8 cellular contexts compared by ENCODE assay signal in the genomic region with DNA sequence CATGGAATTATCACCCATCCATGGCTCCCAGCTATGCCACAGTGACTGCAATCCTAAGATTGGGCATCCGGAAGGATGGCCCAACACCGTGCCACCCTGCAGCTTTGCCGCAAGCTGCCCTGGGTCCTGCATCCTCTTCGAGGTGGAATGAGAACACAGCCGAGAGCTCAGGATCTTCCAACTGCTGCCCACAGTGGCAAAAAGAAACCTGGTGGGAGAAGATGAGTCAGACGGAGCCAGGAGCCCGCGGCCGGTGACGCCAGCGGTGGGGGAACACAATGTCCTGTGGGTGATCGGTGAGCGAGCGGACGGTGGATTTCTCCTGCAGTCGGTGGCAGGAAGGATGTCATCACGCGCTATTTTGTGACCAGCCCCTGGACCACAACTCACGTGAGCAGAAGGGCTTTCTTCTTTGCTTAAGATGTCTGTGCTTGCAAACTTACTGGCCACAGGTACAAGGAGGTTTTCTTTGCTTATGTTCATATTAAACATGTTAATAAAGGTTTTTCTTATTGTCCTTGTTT.
A peak's percentile ranks its signal among the peaks of the same experiment; 100 is the strongest.
DNase-seq lines count a peak whose midpoint lies in the region; ATAC-seq lines count a peak whose summit lies in the region.

No MANE protein-coding gene starts in this region.

- ATAC-seq in HG03565 (IDR thresholded peaks at IDR 0.05; ENCODE audit: unreplicated experiment), result peak; percentile 24

- DNase-seq in DMS79 treated with DMSO at 0.1 percent for 48 hours (lab: John Stamatoyannopoulos, UW) (peak; percentile 49), T-helper 2 cell (peak; percentile 51 to 95 (median 76)), amniotic stem cell (lab: John Stamatoyannopoulos, UW) (peak; percentile 45), kidney glomerular epithelial cell (lab: John Stamatoyannopoulos, UW) (peak; percentile 63), NCI-H1930 (lab: John Stamatoyannopoulos, UW) (no peak), hippocampal formation (lab: John Stamatoyannopoulos, UW) (no peak)
- peak; percentile 88 for DNase-seq in stimulated activated CD4-positive, alpha-beta T cell treated with anti-CD3 and anti-CD28 coated beads, Interleukin-4, amount 100 ng/mL, for 24 hours

Comparison
In these comparisons a context has a peak if more than half of its experiments do, and no peak if none do; other contexts are left out.
1. DNase-seq: peak in DMS79 treated with DMSO at 0.1 percent for 48 hours (single experiment), T-helper 2 cell (5 of 5), amniotic stem cell (single experiment), kidney glomerular epithelial cell (single experiment) and stimulated activated CD4-positive, alpha-beta T cell treated with anti-CD3 and anti-CD28 coated beads, Interleukin-4, amount 100 ng/mL, for 24 hours (single experiment); none in NCI-H1930 (0 of 2) and hippocampal formation (0 of 2).